8 cellular contexts compared by ENCODE assay signal in genomic region chr13:32426191-32426980, GRCh38. TPM values are rescaled to one million over a fixed set of nuclear protein-coding genes. Genes with fewer than 3 reads are reported as not detected.
DNase-seq lines count a peak whose midpoint lies in the region; ATAC-seq lines count a peak whose summit lies in the region.

No MANE protein-coding gene starts in this region.

- peak overlapping the region; percentile 89 to 99 (median 96) for H3K4me3 Mint-ChIP-seq in CD4-positive, alpha-beta memory T cell
- H3K4me3 Mint-ChIP-seq in effector memory CD8-positive, alpha-beta T cell: peak overlapping the region; percentile 93 to 97

- peaks cover 48% of the 10 kb centered on the region for H3K4me1 ChIP-seq in CD4-positive, alpha-beta memory T cell (ENCODE audit: insufficient read depth, low read length)
- H3K4me1 ChIP-seq in muscle layer of duodenum (ENCODE audit: control insufficient read depth in 1 of 2, insufficient read depth in 2 of 2, low read length in 2 of 2): peaks cover 4 to 21% of the 10 kb centered on the region in 2 donors
- peaks cover 12% of the 10 kb centered on the region for H3K4me1 ChIP-seq in thymus (ENCODE audit: control insufficient read depth, insufficient read depth, low read length)

- intact Hi-C loops in CD4-positive, alpha-beta memory T cell (cut with micrococcal nuclease): loop anchor here (1.0 to 2.0 kb wide), 2 partner anchors 14 to 112 kb away; partner anchors contain the start of gene N4BP2L2

- H3K27ac Mint-ChIP-seq in CD4-positive, alpha-beta memory T cell: peak overlapping the region; percentile 92 to 99 (median 98)
- H3K27ac Mint-ChIP-seq in effector memory CD8-positive, alpha-beta T cell: peak overlapping the region; percentile 97 to 99

- DNase-seq in CD4-positive, alpha-beta memory T cell: peak; percentile 65 to 76 (median 73)
- peak; percentile 38 to 42 for DNase-seq in activated CD4-positive, alpha-beta T cell treated with anti-CD3 and anti-CD28 coated beads for 4 hours
- peak; percentile 43 to 49 (median 46) for DNase-seq in effector memory CD8-positive, alpha-beta T cell
- no peak for DNase-seq in NCI-H1092 treated with DMSO at 0.1 percent for 48 hours (lab: John Stamatoyannopoulos, UW)

- H3K9me3 Mint-ChIP-seq in CD4-positive, alpha-beta memory T cell: no peaks in the 10 kb centered on the region
- H3K9me3 Mint-ChIP-seq in effector memory CD8-positive, alpha-beta T cell: no peaks in the 10 kb centered on the region

- CTCF ChIA-PET in CD4-positive, alpha-beta memory T cell (lab: Charles Lee; ENCODE audit: partially characterized antibody): no interaction called here

- peak overlapping the region; percentile 84 for H3K27ac ChIP-seq in CD4-positive, alpha-beta memory T cell (ENCODE audit: low read depth, low read length)
- H3K27ac ChIP-seq in muscle layer of duodenum (ENCODE audit: low read length) (peak overlapping the region; percentile 81), thymus (ENCODE audit: low read depth) (peak overlapping the region; percentile 99)

- H3K9me3 ChIP-seq in CD4-positive, alpha-beta memory T cell (ENCODE audit: control insufficient read depth in 1 of 2, low read length in 2 of 2): no peaks in the 10 kb centered on the region
- no peaks in the 10 kb centered on the region for H3K9me3 ChIP-seq in muscle layer of duodenum (ENCODE audit: control insufficient read depth in 1 of 2, low read length in 2 of 2)
- no peaks in the 10 kb centered on the region for H3K9me3 ChIP-seq in thymus (ENCODE audit: control insufficient read depth)

- H3K27me3 Mint-ChIP-seq in CD4-positive, alpha-beta memory T cell: no peaks in the 10 kb centered on the region
- H3K27me3 Mint-ChIP-seq in effector memory CD8-positive, alpha-beta T cell: no peaks in the 10 kb centered on the region

- peak overlapping the region; percentile 77 to 85 for H3K4me3 ChIP-seq in CD4-positive, alpha-beta memory T cell (ENCODE audit: low read length in 2 of 2)
- peak overlapping the region; percentile 82 to 94 for H3K4me3 ChIP-seq in muscle layer of duodenum (ENCODE audit: low read depth in 1 of 2, low read length in 2 of 2)
- peak overlapping the region; percentile 94 for H3K4me3 ChIP-seq in thymus (ENCODE audit: low read length)

- ATAC-seq in GM19455 (IDR thresholded peaks at IDR 0.05; ENCODE audit: unreplicated experiment) (peak; percentile 44), HG03575 (IDR thresholded peaks at IDR 0.05; ENCODE audit: extremely low read depth, insufficient number of reproducible peaks, low FRiP score, unreplicated experiment) (peak; percentile 38)
- peak; percentile 56 for ATAC-seq in effector memory CD8-positive, alpha-beta T cell (replicated peaks)

- H3K36me3 ChIP-seq in CD4-positive, alpha-beta memory T cell (ENCODE audit: insufficient read depth, low read length): no peaks in the 10 kb centered on the region
- H3K36me3 ChIP-seq in muscle layer of duodenum (ENCODE audit: control insufficient read depth in 1 of 2, insufficient read depth in 2 of 2, low read length in 2 of 2): no peaks in the 10 kb centered on the region
- peaks cover 6% of the 10 kb centered on the region for H3K36me3 ChIP-seq in thymus (ENCODE audit: control insufficient read depth, insufficient read depth)

- H3K27me3 ChIP-seq in CD4-positive, alpha-beta memory T cell (ENCODE audit: insufficient read depth, low read length): no peaks in the 10 kb centered on the region
- H3K27me3 ChIP-seq in muscle layer of duodenum (ENCODE audit: low read depth, low read length): no peaks in the 10 kb centered on the region
- H3K27me3 ChIP-seq in thymus (ENCODE audit: control insufficient read depth, insufficient read depth): no peaks in the 10 kb centered on the region

- peaks cover 30 to 64% (median 42%) of the 10 kb centered on the region in 4 donors for H3K4me1 Mint-ChIP-seq in CD4-positive, alpha-beta memory T cell
- H3K4me1 Mint-ChIP-seq in effector memory CD8-positive, alpha-beta T cell (ENCODE audit: low read depth in 2 of 2): peaks cover 36 to 59% of the 10 kb centered on the region in 2 donors

- peaks cover 19 to 42% of the 10 kb centered on the region in 2 donors for H3K36me3 Mint-ChIP-seq in CD4-positive, alpha-beta memory T cell
- peaks cover 54% of the 10 kb centered on the region for H3K36me3 Mint-ChIP-seq in effector memory CD8-positive, alpha-beta T cell (ENCODE audit: insufficient read depth)

- WGBS in thymus: 38% methylated on average over 19 of the region's 19 CpGs

- POLR2A ChIA-PET in CD4-positive, alpha-beta memory T cell (lab: Charles Lee; ENCODE audit: partially characterized antibody): interaction anchor here (0.7 to 4.9 kb wide), 10 partner anchors 13 to 1117 kb away, joined by 3 to 82 read pairs (median 4); partner anchors contain the start of genes BRCA2, N4BP2L2, PDS5B and ZAR1L

RNA-seq across cellular contexts. Expression of gene N4BP2L1, which starts 1.5 kb away (rescaled TPM):
- 10 to 100 TPM; 51.6 to 51.9 TPM for total RNA-seq in CD4-positive, alpha-beta memory T cell
- polyA plus RNA-seq in CD4-positive, alpha-beta memory T cell: 10 to 100 TPM; 43.3 to 80.1 TPM
- 75.7 TPM for polyA plus RNA-seq in thymus
